In the genomic region with DNA sequence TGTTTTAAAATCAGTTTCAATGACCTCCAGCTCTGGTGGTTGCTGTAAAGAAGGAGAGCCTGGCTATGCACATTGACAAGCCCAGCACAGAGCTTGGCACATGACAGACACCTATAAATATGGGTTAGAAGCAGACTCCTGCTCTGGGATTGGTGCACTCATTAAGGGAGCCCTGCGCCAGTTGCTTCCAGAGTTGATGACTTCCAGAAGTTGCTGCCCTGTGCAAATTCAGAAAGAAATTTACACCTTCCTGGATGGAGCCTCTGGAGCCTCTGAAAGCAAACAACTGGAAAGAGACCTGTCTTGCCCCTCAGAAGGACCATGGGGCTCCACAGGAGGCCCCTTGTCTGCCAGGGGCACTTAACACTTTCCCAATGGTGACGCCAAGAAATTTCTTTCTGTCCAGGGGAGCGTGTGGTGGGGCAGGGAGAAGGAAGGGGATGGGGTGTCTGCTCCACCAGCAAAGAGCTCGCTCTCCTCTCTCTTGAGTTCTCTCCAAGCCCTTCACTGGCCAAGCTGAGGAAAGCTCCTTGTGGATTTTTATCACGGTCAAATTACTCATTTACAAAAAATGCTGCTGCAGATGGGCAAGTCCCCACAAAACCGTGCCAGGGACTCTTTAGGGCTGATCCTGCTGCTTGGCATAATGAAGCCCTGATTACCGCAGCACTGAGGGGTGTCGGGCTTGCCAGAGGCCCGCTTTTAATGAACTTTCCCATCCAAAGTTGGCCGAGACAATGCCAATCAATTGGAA, we compare ENCODE assay signal across 11 cellular contexts.
DNase-seq lines count a peak whose midpoint lies in the region; ATAC-seq, FAIRE-seq and TF ChIP-seq lines count a peak whose summit lies in the region.
"Had no signal": no experiment of that assay in that cellular context is flagged by ENCODE, and none has a peak within 500 bp of the region (broad histone marks: within the 10 kb centered on the region; RNA-seq: fewer than 3 reads in every experiment).

No MANE protein-coding gene starts in this region.

- intact Hi-C loops in endothelial cell of umbilical vein (cut with micrococcal nuclease) (no loop called here), sigmoid colon (cut with DNase I) (no loop called here)

- no peaks in the 10 kb centered on the region for H3K9me3 Mint-ChIP-seq in activated T-cell treated with anti-CD3 and anti-CD28 coated beads, Interleukin-2, amount 50 U/mL, for 72 hours

- H3K27ac Mint-ChIP-seq in activated T-cell treated with anti-CD3 and anti-CD28 coated beads, Interleukin-2, amount 50 U/mL, for 72 hours = no peak overlapping the region

- 69 to 70% methylated on average over 10 of the region's 10 CpGs for WGBS in sigmoid colon, 2 donors

- H3K4me3 ChIP-seq in MG63 (no peak overlapping the region), endothelial cell of umbilical vein (replicated peaks in 1 of 3; ENCODE audit: insufficient read depth in 1 of 3, low read depth in 1 of 3, low read length in 3 of 3) (no peak overlapping the region), sigmoid colon (no peak overlapping the region)
- H3K4me3 ChIP-seq: K562 had no signal

- H3K36me3 Mint-ChIP-seq in activated T-cell treated with anti-CD3 and anti-CD28 coated beads, Interleukin-2, amount 50 U/mL, for 72 hours (ENCODE audit: insufficient read depth in 2 of 2) = no peaks in the 10 kb centered on the region

- H3K4me2 ChIP-seq in endothelial cell of umbilical vein (ENCODE audit: insufficient read depth, low read length) = no peak overlapping the region

- H3K79me2 ChIP-seq in endothelial cell of umbilical vein (ENCODE audit: control insufficient read depth, insufficient read depth, low read length) = no peaks in the 10 kb centered on the region

- POLR2A ChIA-PET in endothelial cell of umbilical vein (lab: Charles Lee) = interaction anchor here (0.6 kb wide), 1 partner anchor 33 kb away, joined by 7 read pairs; no protein-coding TSS in a partner anchor

- no peaks in the 10 kb centered on the region for H3K9me1 ChIP-seq in endothelial cell of umbilical vein (replicated peaks; ENCODE audit: control insufficient read depth, extremely low read depth, insufficient read depth, low read length)

- CTCF ChIA-PET in endothelial cell of umbilical vein (lab: Charles Lee) = interaction anchor here (0.6 to 1.0 kb wide), 3 partner anchors 15 to 163 kb away, joined by 3 read pairs; no protein-coding TSS in a partner anchor

- no peak for FAIRE-seq in endothelial cell of umbilical vein (lab: Jason Lieb, UNC)
- FAIRE-seq: K562 had no signal

- no TSS peak for BruUV-seq in endothelial cell of umbilical vein (replicated peaks; lab: Mats Ljungman, UMichigan)

- no peaks in the 10 kb centered on the region for H3K27me3 ChIP-seq in MG63
- H3K27me3 ChIP-seq in endothelial cell of umbilical vein (ENCODE audit: control insufficient read depth in 2 of 2, insufficient read depth in 2 of 2, low read length in 2 of 2) = no peaks in the 10 kb centered on the region
- H3K27me3 ChIP-seq in sigmoid colon = no peaks in the 10 kb centered on the region

- H3K27me3 Mint-ChIP-seq in activated T-cell treated with anti-CD3 and anti-CD28 coated beads, Interleukin-2, amount 50 U/mL, for 72 hours (ENCODE audit: low read depth) = no peaks in the 10 kb centered on the region

- H3K4me1 ChIP-seq in endothelial cell of umbilical vein (ENCODE audit: control insufficient read depth, extremely low read depth, insufficient read depth, low read length) (peaks cover 4% of the 10 kb centered on the region), sigmoid colon (peaks cover 0 to 30% (median 23%) of the 10 kb centered on the region in 4 donors)

- no peaks in the 10 kb centered on the region for H3K36me3 ChIP-seq in MG63
- H3K36me3 ChIP-seq in endothelial cell of umbilical vein (ENCODE audit: control insufficient read depth in 2 of 2, extremely low read depth in 1 of 2, insufficient read depth in 2 of 2, low read length in 2 of 2) = no peaks in the 10 kb centered on the region
- no peaks in the 10 kb centered on the region for H3K36me3 ChIP-seq in sigmoid colon

- no peak for TF ChIP-seq POLR2A in endothelial cell of umbilical vein (IDR thresholded peaks at IDR 0.05; ENCODE audit: low read depth, low read length)
- no peak for TF ChIP-seq POLR2A in sigmoid colon (IDR thresholded peaks at IDR 0.05)

- H3K9ac ChIP-seq in endothelial cell of umbilical vein (replicated peaks; ENCODE audit: extremely low read depth, insufficient read depth, low read length) = no peak overlapping the region

- no peak for TF ChIP-seq EP300 in sigmoid colon (IDR thresholded peaks at IDR 0.05)

- ATAC-seq in omental fat pad (ENCODE audit: low FRiP score) = peak; percentile 90
- ATAC-seq in activated T-cell treated with anti-CD3 and anti-CD28 coated beads, Interleukin-2, amount 50 U/mL, for 72 hours (replicated peaks in 1 of 2) = no peak
- ATAC-seq: K562 had no signal

- DNase-seq in Daoy (ENCODE audit: low read depth) = peak; percentile 78
- peak; percentile 89 for DNase-seq in MG63
- peak; percentile 42 for DNase-seq in endothelial cell of umbilical vein (ENCODE audit: low read depth, low spot score)
- DNase-seq in omental fat pad (ENCODE audit: low spot score) = no peak
- DNase-seq in activated T-cell treated with anti-CD3 and anti-CD28 coated beads, Interleukin-2, amount 50 U/mL, for 72 hours = no peak
- DNase-seq in sigmoid colon = no peak
- DNase-seq in activated T-cell treated with anti-CD3 and anti-CD28 coated beads, Interleukin-2, amount 50 U/mL, for 48 hours = no peak
- no peak for DNase-seq in NCI-H2227 (lab: John Stamatoyannopoulos, UW; ENCODE audit: unreplicated experiment)
- DNase-seq: NCI-H2171; stimulated activated naive CD4-positive, alpha-beta T cell had no signal

- dilution Hi-C loops in endothelial cell of umbilical vein (cut with MboI; ENCODE audit: extremely low pct_ligation_motif_present, low sequenced_read_pairs) = no loop called here

- no peaks in the 10 kb centered on the region for H3K4me1 Mint-ChIP-seq in activated T-cell treated with anti-CD3 and anti-CD28 coated beads, Interleukin-2, amount 50 U/mL, for 72 hours (ENCODE audit: low read depth)

- no peak overlapping the region for H3K27ac ChIP-seq in endothelial cell of umbilical vein (ENCODE audit: insufficient read depth, low read depth, low read length)
- H3K27ac ChIP-seq in sigmoid colon = peak overlapping the region in 1 of 4 donors; percentile 56

- H4K20me1 ChIP-seq in endothelial cell of umbilical vein (replicated peaks; ENCODE audit: control insufficient read depth, extremely low read depth, insufficient read depth, low read length) = no peaks in the 10 kb centered on the region

- H3K9me3 ChIP-seq in MG63 (no peaks in the 10 kb centered on the region), endothelial cell of umbilical vein (replicated peaks; ENCODE audit: control insufficient read depth, insufficient read depth, low read length) (no peaks in the 10 kb centered on the region), sigmoid colon (no peaks in the 10 kb centered on the region)

- H2AFZ ChIP-seq in endothelial cell of umbilical vein (ENCODE audit: low read depth, low read length) = no peak overlapping the region

- no peak for TF ChIP-seq CTCF in endothelial cell of umbilical vein (IDR thresholded peaks at IDR 0.05; ENCODE audit: extremely low read depth in 1 of 2, insufficient read depth in 1 of 2, low read depth in 1 of 2, low read length in 2 of 2)
- no peak for TF ChIP-seq CTCF in omental fat pad (IDR thresholded peaks at IDR 0.05)
- TF ChIP-seq CTCF in sigmoid colon (IDR thresholded peaks at IDR 0.05) = no peak

- no peak overlapping the region for H3K4me3 Mint-ChIP-seq in activated T-cell treated with anti-CD3 and anti-CD28 coated beads, Interleukin-2, amount 50 U/mL, for 72 hours

TF ChIP-seq in endothelial cell of umbilical vein, 7 proteins besides CTCF, POLR2A, EP300 and RAD21:
- no peak for TF ChIP-seq FOS (IDR thresholded peaks at IDR 0.05; ENCODE audit: borderline replicate concordance, insufficient read depth, low read length)
- no peak for TF ChIP-seq MYC (IDR thresholded peaks at IDR 0.05; ENCODE audit: low read depth, low read length)
- no peak for TF ChIP-seq JUN (IDR thresholded peaks at IDR 0.05; ENCODE audit: borderline replicate concordance, insufficient read depth, insufficient read length, low read depth)
- TF ChIP-seq EZH2 (IDR thresholded peaks at IDR 0.05; ENCODE audit: borderline replicate concordance, low read depth, low read length, severe bottlenecking) = no peak
- TF ChIP-seq, protein P1, sequence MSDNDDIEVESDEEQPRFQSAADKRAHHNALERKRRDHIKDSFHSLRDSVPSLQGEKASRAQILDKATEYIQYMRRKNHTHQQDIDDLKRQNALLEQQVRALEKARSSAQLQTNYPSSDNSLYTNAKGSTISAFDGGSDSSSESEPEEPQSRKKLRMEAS (IDR thresholded peaks at IDR 0.05; ENCODE audit: insufficient read depth, insufficient read length) = no peak
- TF ChIP-seq GATA2 (IDR thresholded peaks at IDR 0.05; ENCODE audit: insufficient read depth, insufficient read length, low read depth, low read length) = no peak
- no peak for TF ChIP-seq POLR2AphosphoS5 (IDR thresholded peaks at IDR 0.05; ENCODE audit: insufficient read depth, low read depth, low read length)

Comparison
In these comparisons a context has a peak if more than half of its experiments do, and no peak if none do; other contexts are left out.
1. DNase-seq: peak in Daoy (single experiment), MG63 (single experiment) and endothelial cell of umbilical vein (single experiment); none in omental fat pad (single experiment), activated T-cell treated with anti-CD3 and anti-CD28 coated beads, Interleukin-2, amount 50 U/mL, for 72 hours (0 of 2), sigmoid colon (single experiment), activated T-cell treated with anti-CD3 and anti-CD28 coated beads, Interleukin-2, amount 50 U/mL, for 48 hours (0 of 2) and NCI-H2227 (single experiment).